ENCODE assay signal across 13 cellular contexts in the genomic region with DNA sequence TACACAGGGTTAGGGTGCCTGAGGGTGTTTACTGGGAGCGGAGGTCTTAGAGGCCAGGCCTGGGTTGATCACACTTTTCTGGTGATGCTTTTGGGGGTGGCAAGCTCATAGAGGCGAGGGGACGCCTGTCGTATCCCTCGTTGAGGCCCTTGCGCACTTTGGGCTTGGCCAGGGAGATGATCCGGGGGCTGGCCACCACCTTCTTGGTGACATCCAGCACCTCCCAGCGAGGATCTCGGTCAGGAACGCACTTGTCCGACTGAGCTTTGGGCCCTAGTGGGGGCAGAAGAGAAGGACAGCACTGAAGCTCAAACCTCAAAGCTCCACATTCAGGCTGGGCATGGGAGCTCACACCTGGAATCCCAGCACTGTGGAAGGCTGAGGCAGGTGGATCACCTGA. TPM values are rescaled to one million over a fixed set of nuclear protein-coding genes. Genes with fewer than 3 reads are reported as not detected.
DNase-seq lines count a peak whose midpoint lies in the region; ATAC-seq and TF ChIP-seq lines count a peak whose summit lies in the region.
"Had no signal": no experiment of that assay in that cellular context is flagged by ENCODE, and none has a peak within 500 bp of the region (broad histone marks: within the 10 kb centered on the region; RNA-seq: fewer than 3 reads in every experiment).

No MANE protein-coding gene starts in this region.

- intact Hi-C loops in spleen (cut with DNase I; ENCODE audit: low total_unique reads): no loop called here

- no peaks in the 10 kb centered on the region for H3K9me3 ChIP-seq in spleen

- peak; percentile 72 for ATAC-seq in stimulated activated naive CD8-positive, alpha-beta T cell treated with anti-CD3 and anti-CD28 coated beads, Interleukin-15, amount 100 ng/mL, for 72 hours
- no peak for ATAC-seq in stimulated activated naive CD8-positive, alpha-beta T cell treated with anti-CD3 and anti-CD28 coated beads, Interleukin-15, Interleukin-2, amounts not matched to agents 100 U/mL and 50 U/mL, for 24 hours
- ATAC-seq: HCT116 had no signal

- WGBS in spleen, 5 donors: 82 to 94% (median 92%) methylated on average over 11 of the region's 11 CpGs

- H3K4me1 Mint-ChIP-seq in stimulated activated naive CD8-positive, alpha-beta T cell treated with anti-CD3 and anti-CD28 coated beads, Interleukin-15, amount 100 ng/mL, for 72 hours: no peaks in the 10 kb centered on the region
- H3K4me1 Mint-ChIP-seq: CD4-positive, CD25-positive, alpha-beta regulatory T cell had no signal

- H3K27ac ChIP-seq in spleen: no peak overlapping the region
- H3K27ac ChIP-seq: BLaER1 treated with 17β-estradiol and CSF1 and Interleukin-3, amounts not matched to agents 10 nM and 100 nM; HL-60 had no signal

- peaks cover 0 to 53% (median 0%) of the 10 kb centered on the region in 7 donors for H3K27me3 ChIP-seq in spleen (replicated peaks in 1 of 7)
- H3K27me3 ChIP-seq: BLaER1 treated with 17β-estradiol and CSF1 and Interleukin-3, amounts not matched to agents 10 nM and 100 nM had no signal

- no peak for TF ChIP-seq POLR2A in spleen (IDR thresholded peaks at IDR 0.05)

- no peak overlapping the region for H3K27ac Mint-ChIP-seq in stimulated activated naive CD8-positive, alpha-beta T cell treated with anti-CD3 and anti-CD28 coated beads, Interleukin-15, amount 100 ng/mL, for 72 hours

- H3K36me3 ChIP-seq in spleen: no peaks in the 10 kb centered on the region
- H3K36me3 ChIP-seq: BLaER1 treated with 17β-estradiol and CSF1 and Interleukin-3, amounts not matched to agents 10 nM and 100 nM had no signal

- H3K4me3 ChIP-seq in spleen: no peak overlapping the region
- H3K4me3 ChIP-seq: BLaER1 treated with 17β-estradiol and CSF1 and Interleukin-3, amounts not matched to agents 10 nM and 100 nM had no signal

- no peak overlapping the region for H3K4me3 Mint-ChIP-seq in stimulated activated naive CD8-positive, alpha-beta T cell treated with anti-CD3 and anti-CD28 coated beads, Interleukin-15, amount 100 ng/mL, for 72 hours
- H3K4me3 Mint-ChIP-seq: CD4-positive, CD25-positive, alpha-beta regulatory T cell had no signal

- DNase-seq in stimulated activated naive CD8-positive, alpha-beta T cell treated with anti-CD3 and anti-CD28 coated beads, Interleukin-15, amount 100 ng/mL, for 72 hours: peak in 1 of 2 donors; percentile 34
- no peak for DNase-seq in stimulated activated naive CD8-positive, alpha-beta T cell treated with anti-CD3 and anti-CD28 coated beads, Interleukin-15, Interleukin-2, amounts not matched to agents 100 U/mL and 50 U/mL, for 24 hours
- DNase-seq in mesenteric fat pad (ENCODE audit: low spot score) (peak; percentile 72), spleen (peak; percentile 41), T1000 (lab: John Stamatoyannopoulos, UW) (no peak)
- no peak for DNase-seq in activated naive CD4-positive, alpha-beta T cell treated with anti-CD3 and anti-CD28 coated beads, Interleukin-2, amount 50 U/mL, for 16 hours
- no peak for DNase-seq in activated CD4-positive, alpha-beta T cell treated with anti-CD3 and anti-CD28 coated beads for 48 hours
- DNase-seq: ACHN had no signal

- H3K27me3 Mint-ChIP-seq in stimulated activated naive CD8-positive, alpha-beta T cell treated with anti-CD3 and anti-CD28 coated beads, Interleukin-15, amount 100 ng/mL, for 72 hours: peaks cover 36% of the 10 kb centered on the region
- H3K27me3 Mint-ChIP-seq: CD4-positive, CD25-positive, alpha-beta regulatory T cell had no signal

- no peaks in the 10 kb centered on the region for H3K4me1 ChIP-seq in spleen
- H3K4me1 ChIP-seq: BLaER1 treated with 17β-estradiol and CSF1 and Interleukin-3, amounts not matched to agents 10 nM and 100 nM had no signal

- no peaks in the 10 kb centered on the region for H3K9me3 Mint-ChIP-seq in stimulated activated naive CD8-positive, alpha-beta T cell treated with anti-CD3 and anti-CD28 coated beads, Interleukin-15, amount 100 ng/mL, for 72 hours

- TF ChIP-seq CTCF in spleen (IDR thresholded peaks at IDR 0.05 in 8 of 11, conservative IDR thresholded peaks at IDR 0.05 in 3 of 11): no peak

RNA-seq across cellular contexts. Expression of a gene that starts 17.6 kb away (rescaled TPM):
- total RNA-seq in mesenteric fat pad (53.5 TPM), spleen (10 to 100 TPM; 26.8 to 66.5 (median 30.1) TPM)
- polyA plus RNA-seq in spleen: 10 to 100 TPM; 19.2 to 47.2 (median 31.3) TPM

RNA-seq across cellular contexts. Expression of a gene that starts 46.8 kb away (rescaled TPM):
- total RNA-seq in mesenteric fat pad (5.9 TPM), spleen (1 to 10 TPM in 2 of 7 donors, under 1 TPM in 4, not detected in 1; 0.23 to 2.1 (median 0.85) TPM)
- under 1 TPM; 0.26 to 0.91 (median 0.67) TPM for polyA plus RNA-seq in spleen
- total RNA-seq: CD4-positive, CD25-positive, alpha-beta regulatory T cell; Daoy had no signal
- polyA plus RNA-seq: CD4-positive, CD25-positive, alpha-beta regulatory T cell had no signal

Comparison
In these comparisons a context has a peak if more than half of its experiments do, and no peak if none do; other contexts are left out.
1. DNase-seq: peak in mesenteric fat pad (single experiment) and spleen (single experiment); none in stimulated activated naive CD8-positive, alpha-beta T cell treated with anti-CD3 and anti-CD28 coated beads, Interleukin-15, Interleukin-2, amounts not matched to agents 100 U/mL and 50 U/mL, for 24 hours (single experiment), activated naive CD4-positive, alpha-beta T cell treated with anti-CD3 and anti-CD28 coated beads, Interleukin-2, amount 50 U/mL, for 16 hours (single experiment), activated CD4-positive, alpha-beta T cell treated with anti-CD3 and anti-CD28 coated beads for 48 hours (single experiment) and T1000 (single experiment).